Comparison of ENCODE assay signal across 26 cellular contexts in the genomic region with DNA sequence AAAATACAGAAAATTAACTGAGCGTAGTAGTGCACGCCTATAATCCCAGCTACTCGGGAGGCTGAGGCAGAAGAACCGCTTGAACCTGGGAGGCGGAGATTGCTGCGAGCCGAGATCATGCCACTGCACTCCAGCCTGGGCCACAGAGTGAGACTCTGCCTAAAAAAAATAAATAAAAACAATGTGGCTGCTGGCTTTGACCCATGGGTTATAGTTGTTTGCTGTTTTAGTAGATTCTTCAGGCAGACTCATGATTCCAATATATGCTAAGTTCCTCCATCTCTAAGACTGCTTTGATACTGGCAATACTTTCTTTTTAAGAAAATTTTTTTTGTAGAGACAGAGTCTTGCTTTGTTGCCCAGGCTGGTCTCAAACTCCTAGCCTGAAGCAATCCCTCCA. TPM values are rescaled to one million over a fixed set of nuclear protein-coding genes. Genes with fewer than 3 reads are reported as not detected.
"Had no signal": no experiment of that assay in that cellular context is flagged by ENCODE, and none has a peak within 500 bp of the region (broad histone marks: within the 10 kb centered on the region; RNA-seq: fewer than 3 reads in every experiment).

No MANE protein-coding gene starts in this region.

- DNase-seq: Kasumi-1, MM.1S, MV-4-11, NCI-H1092, NCI-H1105 treated with DMSO at 0.1 percent for 48 hours, NCI-H1417 treated with DMSO at 0.1 percent for 48 hours, NCI-H146, NCI-H1694 treated with DMSO at 0.1 percent for 48 hours, NCI-H1930, NCI-H2081, NCI-H2107, NCI-H2227 treated with DMSO at 0.1 percent for 48 hours, NCI-H524 treated with DMSO at 0.1 percent for 48 hours, NCI-H69, NCI-H774, Right ventricle myocardium superior, RPMI8226, SIG-M5 had no signal

- ATAC-seq: HepG2, K562 had no signal

- H3K9ac ChIP-seq: KMS-11 had no signal

- H3K36me3 ChIP-seq: SJSA1 had no signal

- H3K36me3 Mint-ChIP-seq: IgD-negative memory B cell had no signal

- H3K4me1 Mint-ChIP-seq: IgD-negative memory B cell had no signal

- H3K4me3 Mint-ChIP-seq: IgD-negative memory B cell had no signal

- H3K27ac Mint-ChIP-seq: IgD-negative memory B cell had no signal

- H3K4me3 ChIP-seq: K562, SJSA1, SK-N-MC had no signal

- H3K9me3 ChIP-seq: SJSA1 had no signal

- H3K4me2 ChIP-seq: KMS-11 had no signal

- H3K9me3 Mint-ChIP-seq: IgD-negative memory B cell had no signal

- H3K27me3 ChIP-seq: SJSA1 had no signal

- H3K27ac ChIP-seq: KMS-11, SJSA1, SK-N-MC had no signal

RNA-seq across cellular contexts. Expression of a gene that starts 8.4 kb away (rescaled TPM):
- total RNA-seq: HepG2, HT-29, M059J had no signal
- polyA plus RNA-seq: IgD-negative memory B cell had no signal

RNA-seq across cellular contexts. Expression of a gene that starts 36.5 kb away (rescaled TPM):
- total RNA-seq: Right ventricle myocardium superior had no signal
- polyA plus RNA-seq: IgD-negative memory B cell had no signal
